25 cellular contexts compared by ENCODE assay signal in the genomic region with DNA sequence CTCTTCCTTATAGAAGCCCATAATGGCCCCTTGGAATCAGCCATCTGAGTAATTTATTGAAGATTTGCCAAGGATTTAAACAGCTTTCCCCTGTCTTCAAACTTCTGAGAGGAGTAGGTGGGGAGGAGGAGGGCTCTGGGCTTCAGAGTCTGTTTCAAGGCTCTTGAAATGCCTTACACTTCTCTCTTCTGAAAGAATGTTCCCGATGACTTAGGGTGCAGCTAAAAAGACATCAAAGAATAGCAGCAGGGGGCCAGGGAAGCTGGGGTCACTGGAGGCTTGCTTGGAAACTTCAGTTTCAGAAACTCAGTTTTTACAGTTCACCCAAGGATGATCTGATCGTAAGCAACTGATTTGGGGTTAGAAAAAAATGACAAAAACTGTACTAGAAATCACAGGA.
"Had no signal": no experiment of that assay in that cellular context is flagged by ENCODE, and none has a peak within 500 bp of the region (broad histone marks: within the 10 kb centered on the region; RNA-seq: fewer than 3 reads in every experiment).

No MANE protein-coding gene starts in this region.

- FAIRE-seq: kidney had no signal

- H2AFZ ChIP-seq: hepatocyte had no signal

- H3K36me3 Mint-ChIP-seq: natural killer cell had no signal

- H3K27ac Mint-ChIP-seq: effector memory CD8-positive, alpha-beta T cell; memory B cell; natural killer cell; stimulated activated memory B cell treated with anti-CD40 and anti-IgM and Interleukin-4, amounts not matched to agents 10 μg/mL and 1 μg/mL and 100 μg/mL, for 72 hours; stimulated activated naive CD8-positive, alpha-beta T cell treated with anti-CD3 and anti-CD28 coated beads, Interleukin-15, amount 100 ng/mL, for 72 hours had no signal

- H3K27ac ChIP-seq: colonic mucosa, gastrocnemius medialis, heart left ventricle, hepatocyte, ovary, psoas muscle, skin epidermis, spleen, suprapubic skin, transverse colon, upper lobe of right lung had no signal

- H3K27me3 Mint-ChIP-seq: effector memory CD8-positive, alpha-beta T cell; memory B cell; stimulated activated memory B cell treated with anti-CD40 and anti-IgM and Interleukin-4, amounts not matched to agents 10 μg/mL and 1 μg/mL and 100 μg/mL, for 72 hours had no signal

- H3K36me3 ChIP-seq: colonic mucosa, gastrocnemius medialis, ovary, transverse colon, upper lobe of right lung, uterus had no signal

- H3K4me1 ChIP-seq: colonic mucosa, suprapubic skin, uterus had no signal

- H3K9me3 ChIP-seq: colonic mucosa, gastrocnemius medialis, heart left ventricle, ovary, psoas muscle, spleen, suprapubic skin, transverse colon, upper lobe of right lung, uterus had no signal

- H3K4me3 Mint-ChIP-seq: effector memory CD8-positive, alpha-beta T cell; memory B cell; natural killer cell; stimulated activated memory B cell treated with anti-CD40 and anti-IgM and Interleukin-4, amounts not matched to agents 10 μg/mL and 1 μg/mL and 100 μg/mL, for 72 hours; stimulated activated naive CD8-positive, alpha-beta T cell treated with anti-CD3 and anti-CD28 coated beads, Interleukin-15, amount 100 ng/mL, for 72 hours had no signal

- H3K4me2 ChIP-seq: hepatocyte had no signal

- H3K9me3 Mint-ChIP-seq: memory B cell; stimulated activated memory B cell treated with anti-CD40 and anti-IgM and Interleukin-4, amounts not matched to agents 10 μg/mL and 1 μg/mL and 100 μg/mL, for 72 hours had no signal

- DNase-seq: colonic mucosa; dermis blood vessel endothelial cell; effector memory CD8-positive, alpha-beta T cell; foreskin fibroblast; gastrocnemius medialis; heart left ventricle; kidney; natural killer cell; nucleus accumbens; ovary; posterior cingulate gyrus; psoas muscle; right cardiac atrium; spleen; stimulated activated CD4-positive, alpha-beta T cell treated with anti-CD3 and anti-CD28 coated beads, Interleukin-4, amount 100 ng/mL, for 4 hours; stimulated activated naive CD8-positive, alpha-beta T cell treated with anti-CD3 and anti-CD28 coated beads, Interleukin-15, amount 100 ng/mL, for 72 hours; transverse colon; upper lobe of right lung; uterus had no signal

- H3K27me3 ChIP-seq: colonic mucosa, gastrocnemius medialis, heart left ventricle, hepatocyte, ovary, spleen, suprapubic skin, transverse colon, upper lobe of right lung, uterus had no signal

- H3K4me3 ChIP-seq: colonic mucosa, gastrocnemius medialis, heart left ventricle, hepatocyte, lung, ovary, psoas muscle, skin epidermis, spleen, suprapubic skin, transverse colon, upper lobe of right lung, uterus had no signal
